In the genomic region with DNA sequence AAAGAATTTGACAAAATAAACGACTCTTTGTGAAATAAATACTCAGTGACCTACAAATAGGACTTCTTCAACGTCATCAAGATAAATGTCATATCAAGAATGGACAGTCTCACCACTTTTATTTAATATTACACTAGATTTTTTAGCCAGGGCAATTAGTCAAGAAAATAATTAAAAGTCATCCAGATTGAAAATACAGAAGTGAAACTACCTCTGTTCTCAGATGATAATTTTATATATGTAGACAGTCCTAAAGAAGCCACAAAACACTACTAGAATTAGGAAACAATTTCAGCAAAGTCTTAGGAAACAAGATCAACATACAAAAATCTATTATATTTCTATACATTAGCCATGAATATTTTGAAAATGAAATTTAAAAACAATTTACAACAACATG, we compare ENCODE assay signal across 24 cellular contexts.
"Had no signal": no experiment of that assay in that cellular context is flagged by ENCODE, and none has a peak within 500 bp of the region (broad histone marks: within the 10 kb centered on the region; RNA-seq: fewer than 3 reads in every experiment).

No MANE protein-coding gene starts in this region.

- H2AFZ ChIP-seq: neural progenitor cell, parathyroid adenoma had no signal

- H3K27me3 ChIP-seq: neural progenitor cell, neutrophil, right atrium auricular region, right lobe of liver, tibial nerve, uterus had no signal

- H3K9me3 ChIP-seq: left ventricle myocardium inferior, neutrophil, right atrium auricular region, right lobe of liver, tibial nerve, uterus had no signal

- H3K4me1 ChIP-seq: left ventricle myocardium inferior, parathyroid adenoma, right atrium auricular region, right lobe of liver, tibial nerve, uterus had no signal

- H3K9ac ChIP-seq: neural progenitor cell, parathyroid adenoma had no signal

- H3K27ac ChIP-seq: left ventricle myocardium inferior, neural progenitor cell, neutrophil, parathyroid adenoma, right atrium auricular region, right lobe of liver, tibial nerve, uterus had no signal

- H3K4me2 ChIP-seq: neural progenitor cell, smooth muscle cell had no signal

- H3K36me3 ChIP-seq: left ventricle myocardium inferior, neural progenitor cell, neutrophil, right atrium auricular region, right lobe of liver, tibial nerve, uterus had no signal

- ATAC-seq: natural killer cell; right lobe of liver; stimulated activated memory B cell treated with anti-CD40 and anti-IgM and Interleukin-4, amounts not matched to agents 10 μg/mL and 1 μg/mL and 100 μg/mL, for 72 hours; stimulated activated naive CD8-positive, alpha-beta T cell treated with anti-CD3 and anti-CD28 coated beads, Interleukin-15, amount 100 ng/mL, for 72 hours had no signal

- H3K4me3 ChIP-seq: left ventricle myocardium inferior, lung, neural progenitor cell, right atrium auricular region, right lobe of liver, smooth muscle cell, tibial nerve, uterus had no signal

- DNase-seq: islet precursor cell; left ventricle myocardium inferior; mesendoderm; naive B cell; natural killer cell; nephron progenitor cell; occipital lobe; right lobe of liver; stimulated activated CD4-positive, alpha-beta T cell treated with anti-CD3 and anti-CD28 coated beads, Interleukin-1b, Interleukin-23, amount 100 ng/mL, for 48 hours; stimulated activated CD4-positive, alpha-beta T cell treated with anti-CD3 and anti-CD28 coated beads, Interleukin-2, amount 100 ng/mL, for 48 hours; stimulated activated CD4-positive, alpha-beta T cell treated with anti-CD3 and anti-CD28 coated beads, Interleukin-4, amount 100 ng/mL, for 4 hours; stimulated activated CD8-positive, alpha-beta memory T cell treated with anti-CD3 and anti-CD28 coated beads, Interleukin-4, amount 100 ng/mL, for 48 hours; stimulated activated naive CD4-positive, alpha-beta T cell treated with Interleukin-2 at 50 U/mL for 16 hours; stimulated activated naive CD8-positive, alpha-beta T cell treated with anti-CD3 and anti-CD28 coated beads, Interleukin-15, amount 100 ng/mL, for 72 hours; substantia nigra; uterus had no signal

- H3K79me2 ChIP-seq: parathyroid adenoma had no signal
